ENCODE assay signal across 18 cellular contexts in genomic region chr2:127091886-127092285, GRCh38.
"Had no signal": no experiment of that assay in that cellular context is flagged by ENCODE, and none has a peak within 500 bp of the region (broad histone marks: within the 10 kb centered on the region; RNA-seq: fewer than 3 reads in every experiment).

No MANE protein-coding gene starts in this region.

- H2AFZ ChIP-seq: neural progenitor cell had no signal

- H3K27ac ChIP-seq: ascending aorta, brain microvascular endothelial cell, colonic mucosa, epithelial cell of prostate, heart left ventricle, lower lobe of right lung, neural progenitor cell, thoracic aorta, upper lobe of left lung had no signal

- H3K4me2 ChIP-seq: neural progenitor cell had no signal

- H3K9me3 ChIP-seq: adrenal gland, ascending aorta, colonic mucosa, heart left ventricle, lower lobe of right lung, thoracic aorta, upper lobe of left lung had no signal

- H3K27me3 ChIP-seq: adrenal gland, ascending aorta, brain microvascular endothelial cell, colonic mucosa, neural progenitor cell, upper lobe of left lung had no signal

- DNase-seq: activated CD4-positive, CD25-positive, alpha-beta regulatory T cell treated with anti-CD3 and anti-CD28 coated beads, Interleukin-2, amount 50 U/mL, for 72 hours; activated T-cell treated with anti-CD3 and anti-CD28 coated beads, Interleukin-2, amount 50 U/mL, for 1 hour; brain microvascular endothelial cell; colonic mucosa; stimulated activated CD4-positive, alpha-beta T cell treated with anti-CD3 and anti-CD28 coated beads, Interleukin-12 subunit alpha, Interleukin-12 subunit beta, amount 100 ng/mL, for 4 hours; stimulated activated CD4-positive, alpha-beta T cell treated with anti-CD3 and anti-CD28 coated beads, Interleukin-4, amount 100 ng/mL, for 4 hours had no signal

- H3K4me3 ChIP-seq: adrenal gland, ascending aorta, colonic mucosa, heart left ventricle, lower lobe of right lung, neural progenitor cell, thoracic aorta, upper lobe of left lung had no signal

- H3K36me3 ChIP-seq: adrenal gland, ascending aorta, brain microvascular endothelial cell, colonic mucosa, heart left ventricle, lower lobe of right lung, neural progenitor cell, thoracic aorta, upper lobe of left lung had no signal

- H3K9ac ChIP-seq: neural progenitor cell had no signal

- ATAC-seq: activated naive CD4-positive, alpha-beta T cell treated with anti-CD3 and anti-CD28 coated beads, Interleukin-2, amount 50 U/mL, for 72 hours; activated T-helper 17 cell treated with anti-CD3 and anti-CD28 coated beads, Interleukin-2, amount 50 U/mL, for 72 hours; heart left ventricle; lower lobe of right lung; naive thymus-derived CD4-positive, alpha-beta T cell; SK-N-SH treated with all-trans-retinoic acid at 6 μM for 48 hours had no signal
